In genomic region chr15:43930079-43930478, GRCh38 we compare ENCODE assay signal across 10 cellular contexts.
DNase-seq lines count a peak whose midpoint lies in the region; ATAC-seq and TF ChIP-seq lines count a peak whose summit lies in the region.
"Had no signal": no experiment of that assay in that cellular context is flagged by ENCODE, and none has a peak within 500 bp of the region (broad histone marks: within the 10 kb centered on the region; RNA-seq: fewer than 3 reads in every experiment).

No MANE protein-coding gene starts in this region.

- H3K4me3 ChIP-seq in LNCaP clone FGC (ENCODE audit: low read depth, low read length): no peak overlapping the region
- H3K4me3 ChIP-seq: thoracic aorta had no signal

- peak overlapping the region; percentile 25 for H3K27ac Mint-ChIP-seq in nephron progenitor cell

- no peaks in the 10 kb centered on the region for H3K36me3 Mint-ChIP-seq in nephron progenitor cell (ENCODE audit: low read depth)

- H3K9me3 Mint-ChIP-seq in nephron progenitor cell: no peaks in the 10 kb centered on the region

- TF ChIP-seq CTCF in LNCaP clone FGC (IDR thresholded peaks at IDR 0.05; ENCODE audit: control insufficient read depth, extremely low read depth, insufficient read depth) (no peak), nephron progenitor cell (IDR thresholded peaks at IDR 0.05) (no peak)

- DNase-seq in DMS79 treated with DMSO at 0.1 percent for 48 hours (lab: John Stamatoyannopoulos, UW) (peak; percentile 10), DMS79 (lab: John Stamatoyannopoulos, UW) (no peak), LNCaP clone FGC (ENCODE audit: low read depth) (peak; percentile 77), cerebellar cortex (ENCODE audit: low spot score) (peak; percentile 73), nephron progenitor cell (no peak), NCI-H2227 treated with DMSO at 0.1 percent for 48 hours (lab: John Stamatoyannopoulos, UW) (no peak), NCI-H1105 (lab: John Stamatoyannopoulos, UW) (no peak)
- DNase-seq: NCI-H187 treated with DMSO at 0.1 percent for 48 hours had no signal

- ATAC-seq in GM18498 (IDR thresholded peaks at IDR 0.05; ENCODE audit: unreplicated experiment): no peak

- no peaks in the 10 kb centered on the region for H3K27me3 Mint-ChIP-seq in nephron progenitor cell (ENCODE audit: low read depth, poor library complexity)

- peaks cover 40% of the 10 kb centered on the region for H3K4me1 Mint-ChIP-seq in nephron progenitor cell

- H3K4me3 Mint-ChIP-seq in nephron progenitor cell: no peak overlapping the region

Comparison
In these comparisons a context has a peak if more than half of its experiments do, and no peak if none do; other contexts are left out.
1. DNase-seq: peak in DMS79 treated with DMSO at 0.1 percent for 48 hours (single experiment), LNCaP clone FGC (single experiment) and cerebellar cortex (single experiment); none in DMS79 (single experiment), nephron progenitor cell (single experiment), NCI-H2227 treated with DMSO at 0.1 percent for 48 hours (single experiment) and NCI-H1105 (single experiment).